8 cellular contexts compared by ENCODE assay signal in the genomic region with DNA sequence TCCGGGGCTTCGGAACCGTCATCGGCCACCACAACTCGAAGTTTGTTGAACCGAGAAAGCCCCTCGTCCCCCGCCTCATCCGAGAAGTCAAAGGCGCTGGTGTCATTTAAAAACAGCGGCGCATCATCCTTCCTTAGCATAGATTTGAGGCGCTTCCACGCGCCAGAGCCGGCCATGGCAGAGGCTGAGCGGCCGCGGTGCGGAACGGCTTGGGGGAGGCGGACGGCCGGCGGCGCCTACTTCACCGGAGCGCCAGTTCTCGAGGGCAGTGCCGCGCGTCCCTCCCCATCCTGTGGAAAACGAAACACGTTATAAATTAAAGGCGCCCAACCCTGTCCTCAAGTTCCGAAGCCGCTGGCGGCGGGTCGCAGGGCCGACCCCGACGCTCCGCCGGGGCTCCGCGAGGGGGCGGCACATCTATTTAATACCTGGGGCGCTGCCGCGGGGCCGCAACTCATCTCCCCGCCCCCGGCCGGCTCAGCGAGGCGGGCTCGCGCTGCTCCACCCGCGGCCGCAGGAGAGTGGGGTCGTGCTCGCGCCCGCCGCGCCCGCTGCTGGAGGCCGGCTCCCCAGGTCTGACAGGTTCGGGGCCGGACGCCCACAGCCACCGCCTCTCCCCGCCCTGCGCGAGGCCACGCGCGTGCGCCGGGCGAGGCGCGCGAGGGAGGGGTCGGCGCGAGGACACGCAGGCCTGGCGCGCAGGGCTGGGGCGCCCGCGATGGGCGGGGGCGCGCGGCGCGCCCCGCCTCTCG. TPM values are rescaled to one million over a fixed set of nuclear protein-coding genes. Genes with fewer than 3 reads are reported as not detected.
A peak's percentile ranks its signal among the peaks of the same experiment; 100 is the strongest.
DNase-seq lines count a peak whose midpoint lies in the region; ATAC-seq and TF ChIP-seq lines count a peak whose summit lies in the region.

SLC30A4 (minus strand) TSS at position 577 of the 752 bp plus-strand sequence; CDS start at position 176, 401 bp downstream.

- ATAC-seq in GM19455 (IDR thresholded peaks at IDR 0.05; ENCODE audit: unreplicated experiment) (peak; percentile 68), sciatic nerve (peak; percentile 91)

- no peaks in the 10 kb centered on the region for H3K36me3 Mint-ChIP-seq in T-helper 2 cell treated with Interferon-gamma antibody and Interleukin-4, amounts not matched to agents 5 μg/mL and 100 μg/mL, for 36 hours (ENCODE audit: low read depth)

- peak within 1 kb of the TSS; percentile 76 for H3K27ac Mint-ChIP-seq in T-helper 2 cell treated with Interferon-gamma antibody and Interleukin-4, amounts not matched to agents 5 μg/mL and 100 μg/mL, for 36 hours

- H3K4me3 Mint-ChIP-seq in T-helper 2 cell treated with Interferon-gamma antibody and Interleukin-4, amounts not matched to agents 5 μg/mL and 100 μg/mL, for 36 hours = peak within 1 kb of the TSS; percentile 92

- TF ChIP-seq CTCF in astrocyte of the cerebellum (IDR thresholded peaks at IDR 0.05; ENCODE audit: low read depth, low read length, missing control alignments) = peak; percentile 41

- H3K27me3 Mint-ChIP-seq in T-helper 2 cell treated with Interferon-gamma antibody and Interleukin-4, amounts not matched to agents 5 μg/mL and 100 μg/mL, for 36 hours (ENCODE audit: low read depth) = peaks cover 46% of the 10 kb centered on the region

- peaks cover 18% of the 10 kb centered on the region for H3K4me1 Mint-ChIP-seq in T-helper 2 cell treated with Interferon-gamma antibody and Interleukin-4, amounts not matched to agents 5 μg/mL and 100 μg/mL, for 36 hours (ENCODE audit: low read depth)

- in situ Hi-C loops in astrocyte of the cerebellum (cut with HindIII; ENCODE audit: low sequenced_read_pairs) = no loop called here

- H3K4me3 ChIP-seq in astrocyte of the cerebellum (ENCODE audit: low read depth, low read length) = peak within 1 kb of the TSS; percentile 72

- no peaks in the 10 kb centered on the region for H3K9me3 Mint-ChIP-seq in T-helper 2 cell treated with Interferon-gamma antibody and Interleukin-4, amounts not matched to agents 5 μg/mL and 100 μg/mL, for 36 hours

- intact Hi-C loops in sciatic nerve (cut with DNase I) = no loop called here

- DNase-seq in COLO668 (lab: John Stamatoyannopoulos, UW; ENCODE audit: unreplicated experiment) (peak; percentile 74), HPDE6-E6E7 (ENCODE audit: extremely low spot score) (peak; percentile 40), astrocyte of the cerebellum (ENCODE audit: low read depth) (no peak), hypothalamus (lab: John Stamatoyannopoulos, UW) (peak in 48 of 51 donors; percentile 21 to 91 (median 67)), sciatic nerve (ENCODE audit: low spot score) (peak; percentile 82), DMS153 treated with DMSO at 0.1 percent for 48 hours (lab: John Stamatoyannopoulos, UW; ENCODE audit: unreplicated experiment) (no peak)
- DNase-seq in T-helper 2 cell treated with Interferon-gamma antibody and Interleukin-4, amounts not matched to agents 5 μg/mL and 100 μg/mL, for 36 hours (ENCODE audit: low spot score) = peak; percentile 64

RNA-seq across cellular contexts. Expression of gene SLC30A4, which starts in this region (rescaled TPM):
- 12.3 TPM for total RNA-seq in sciatic nerve

Comparison
In these comparisons a context has a peak if more than half of its experiments do, and no peak if none do; other contexts are left out.
1. DNase-seq: peak in COLO668 (single experiment), HPDE6-E6E7 (single experiment), T-helper 2 cell treated with Interferon-gamma antibody and Interleukin-4, amounts not matched to agents 5 μg/mL and 100 μg/mL, for 36 hours (single experiment), hypothalamus (48 of 51) and sciatic nerve (single experiment); none in astrocyte of the cerebellum (single experiment) and DMS153 treated with DMSO at 0.1 percent for 48 hours (single experiment).